ENCODE assay signal across 25 cellular contexts in the genomic region with DNA sequence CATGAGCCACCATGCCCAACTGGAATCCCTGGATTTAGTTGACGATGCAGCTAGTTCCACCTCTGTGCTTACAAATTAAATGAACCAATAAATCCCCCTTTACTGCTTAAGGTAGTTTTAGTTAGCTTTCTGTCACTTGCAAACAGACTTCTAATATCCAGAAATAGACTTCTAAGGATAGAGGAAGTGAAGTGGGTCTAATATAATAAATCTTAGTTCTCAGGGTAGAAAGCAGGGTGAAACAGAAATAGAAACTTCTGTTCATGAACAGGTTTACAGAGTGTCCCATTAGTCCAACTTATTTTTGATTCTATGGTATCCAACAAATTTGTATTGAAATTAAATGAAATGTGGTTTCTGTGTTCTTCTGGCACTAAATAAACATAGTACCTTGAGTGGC.
"Had no signal": no experiment of that assay in that cellular context is flagged by ENCODE, and none has a peak within 500 bp of the region (broad histone marks: within the 10 kb centered on the region; RNA-seq: fewer than 3 reads in every experiment).

No MANE protein-coding gene starts in this region.

- H3K9me3 Mint-ChIP-seq: activated CD8-positive, alpha-beta T cell treated with anti-CD3 and anti-CD28 coated beads for 36 hours; activated naive CD4-positive, alpha-beta T cell treated with anti-CD3 and anti-CD28 coated beads, Interleukin-2, amount 50 U/mL, for 24 hours; activated naive CD8-positive, alpha-beta T cell treated with anti-CD3 and anti-CD28 coated beads, Interleukin-2, amount 50 U/mL, for 24 hours; activated T-helper 2 cell treated with anti-CD3 and anti-CD28 coated beads, Interferon-gamma antibody, Interleukin-2, Interleukin-4, amounts not matched to agents 10 μg/mL and 5 μg/mL and 100 μg/mL, durations not matched to agents 14 hours and 24 hours and 36 hours had no signal

- H3K4me1 Mint-ChIP-seq: activated CD8-positive, alpha-beta memory T cell treated with anti-CD3 and anti-CD28 coated beads, Interleukin-2, amount 10 ng/mL, durations not matched to agents 7 days and 5 days; activated naive CD4-positive, alpha-beta T cell treated with anti-CD3 and anti-CD28 coated beads, Interleukin-2, amount 50 U/mL, for 24 hours; neural crest cell; WTC11 had no signal

- H3K27ac Mint-ChIP-seq: activated CD8-positive, alpha-beta memory T cell treated with anti-CD3 and anti-CD28 coated beads, Interleukin-2, amount 10 ng/mL, durations not matched to agents 7 days and 5 days; activated CD8-positive, alpha-beta T cell treated with anti-CD3 and anti-CD28 coated beads for 36 hours; activated naive CD4-positive, alpha-beta T cell treated with anti-CD3 and anti-CD28 coated beads, Interleukin-2, amount 50 U/mL, for 24 hours; activated naive CD8-positive, alpha-beta T cell treated with anti-CD3 and anti-CD28 coated beads, Interleukin-2, amount 50 U/mL, for 24 hours; activated T-helper 2 cell treated with anti-CD3 and anti-CD28 coated beads, Interferon-gamma antibody, Interleukin-2, Interleukin-4, amounts not matched to agents 10 μg/mL and 5 μg/mL and 100 μg/mL, durations not matched to agents 14 hours and 24 hours and 36 hours; naive thymus-derived CD8-positive, alpha-beta T cell; WTC11 had no signal

- H3K27me3 Mint-ChIP-seq: activated CD8-positive, alpha-beta memory T cell treated with anti-CD3 and anti-CD28 coated beads, Interleukin-2, amount 10 ng/mL, durations not matched to agents 7 days and 5 days; activated CD8-positive, alpha-beta T cell treated with anti-CD3 and anti-CD28 coated beads for 36 hours; activated naive CD4-positive, alpha-beta T cell treated with anti-CD3 and anti-CD28 coated beads, Interleukin-2, amount 50 U/mL, for 24 hours; activated naive CD8-positive, alpha-beta T cell treated with anti-CD3 and anti-CD28 coated beads, Interleukin-2, amount 50 U/mL, for 24 hours; naive thymus-derived CD8-positive, alpha-beta T cell had no signal

- FAIRE-seq: pancreas, urothelium cell line had no signal

- DNase-seq: activated CD4-positive, alpha-beta T cell treated with anti-CD3 and anti-CD28 coated beads, Interleukin-2, amount 50 U/mL, for 1 hour; activated CD8-positive, alpha-beta memory T cell treated with anti-CD3 and anti-CD28 coated beads, Interleukin-2, amount 10 ng/mL, durations not matched to agents 7 days and 5 days; activated CD8-positive, alpha-beta T cell treated with anti-CD3 and anti-CD28 coated beads for 36 hours; activated naive CD8-positive, alpha-beta T cell treated with anti-CD3 and anti-CD28 coated beads, Interleukin-2, amount 50 U/mL, for 24 hours; activated T-cell treated with anti-CD3 and anti-CD28 coated beads, Interleukin-2, amount 50 U/mL, for 48 hours; amygdala; caudate nucleus; cortex of kidney; foreskin fibroblast; heart left ventricle; hypothalamus; naive thymus-derived CD8-positive, alpha-beta T cell; nucleus accumbens; pancreas; retina; stimulated activated CD4-positive, alpha-beta T cell treated with anti-CD3 and anti-CD28 coated beads, Interleukin-12 subunit alpha, Interleukin-12 subunit beta, amount 100 ng/mL, for 4 hours; stimulated activated CD4-positive, alpha-beta T cell treated with anti-CD3 and anti-CD28 coated beads, Interleukin-4, amount 100 ng/mL, for 1 hour; stimulated activated naive CD8-positive, alpha-beta T cell treated with anti-CD3 and anti-CD28 coated beads, Interleukin-15, Interleukin-2, amounts not matched to agents 100 U/mL and 50 U/mL, for 24 hours; trophoblast cell had no signal

- ATAC-seq: activated CD8-positive, alpha-beta memory T cell treated with anti-CD3 and anti-CD28 coated beads, Interleukin-2, amount 10 ng/mL, durations not matched to agents 7 days and 5 days; activated CD8-positive, alpha-beta T cell treated with anti-CD3 and anti-CD28 coated beads for 36 hours; activated naive CD8-positive, alpha-beta T cell treated with anti-CD3 and anti-CD28 coated beads, Interleukin-2, amount 50 U/mL, for 24 hours; heart left ventricle; naive thymus-derived CD8-positive, alpha-beta T cell; pancreas; sciatic nerve; stimulated activated naive CD8-positive, alpha-beta T cell treated with anti-CD3 and anti-CD28 coated beads, Interleukin-15, Interleukin-2, amounts not matched to agents 100 U/mL and 50 U/mL, for 24 hours; WTC11 had no signal

- H3K4me3 Mint-ChIP-seq: activated CD8-positive, alpha-beta memory T cell treated with anti-CD3 and anti-CD28 coated beads, Interleukin-2, amount 10 ng/mL, durations not matched to agents 7 days and 5 days; activated CD8-positive, alpha-beta T cell treated with anti-CD3 and anti-CD28 coated beads for 36 hours; activated naive CD4-positive, alpha-beta T cell treated with anti-CD3 and anti-CD28 coated beads, Interleukin-2, amount 50 U/mL, for 24 hours; activated naive CD8-positive, alpha-beta T cell treated with anti-CD3 and anti-CD28 coated beads, Interleukin-2, amount 50 U/mL, for 24 hours; naive thymus-derived CD8-positive, alpha-beta T cell; neural crest cell; WTC11 had no signal
